Comparison of ENCODE assay signal across 26 cellular contexts in the genomic region with DNA sequence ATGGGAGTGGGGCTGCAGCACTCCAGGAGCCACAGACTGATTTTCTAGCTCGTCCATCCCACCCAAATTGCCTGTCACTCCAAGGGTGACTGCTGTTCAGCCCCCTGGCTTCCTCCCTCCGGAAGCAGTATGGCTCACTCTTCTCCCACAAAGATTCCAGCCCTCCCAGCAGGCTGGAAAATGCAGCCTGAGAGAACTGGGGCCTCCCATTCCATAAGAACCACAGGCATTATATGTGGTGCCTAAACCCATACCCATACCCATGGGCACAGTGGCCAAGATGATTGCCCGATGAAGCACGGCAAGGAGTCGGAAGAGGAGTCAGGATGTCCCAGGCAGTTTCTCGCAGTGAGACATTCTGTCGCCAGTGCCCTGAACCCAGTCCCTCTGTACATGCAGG. TPM values are rescaled to one million over a fixed set of nuclear protein-coding genes. Genes with fewer than 3 reads are reported as not detected.
DNase-seq lines count a peak whose midpoint lies in the region; FAIRE-seq and TF ChIP-seq lines count a peak whose summit lies in the region.
"Had no signal": no experiment of that assay in that cellular context is flagged by ENCODE, and none has a peak within 500 bp of the region (broad histone marks: within the 10 kb centered on the region; RNA-seq: fewer than 3 reads in every experiment).

No MANE protein-coding gene starts in this region.

- H3K27ac ChIP-seq in C4-2B (peak overlapping the region; percentile 9; the same call in 1 of the 2 replicates), RWPE1 (peak overlapping the region; percentile 54), stomach (peak overlapping the region; percentile 86 to 92 (median 90))
- H3K27ac ChIP-seq: KMS-11 had no signal

- FAIRE-seq in GM12891 (lab: Jason Lieb, UNC): no peak
- FAIRE-seq: GM19239, HTR-8/SVneo had no signal

- DNase-seq in RWPE1 (ENCODE audit: low spot score) (no peak), mesenteric fat pad (ENCODE audit: low spot score) (peak; percentile 72), stomach (no peak), GM12891 (ENCODE audit: insufficient read length, low spot score) (no peak), RPMI8226 (no peak), occipital lobe (lab: John Stamatoyannopoulos, UW) (no peak)
- no peak for DNase-seq in activated effector memory CD4-positive, alpha-beta T cell treated with Interleukin-2 at 50 U/mL for 16 hours
- DNase-seq: ACHN, C1 segment of cervical spinal cord, EL, GF-D8, GOT3, HCEC 1CT, IMR-90, NCI-H1105, NCI-H146, NCI-H2029, NCI-H2227 treated with DMSO at 0.1 percent for 48 hours, NCI-H510A, NCI-H774, Peyer's patch had no signal

- 84 to 94% (median 87%) methylated on average over 7 of the region's 7 CpGs for WGBS in stomach, 5 donors

- peaks cover 20 to 46% (median 34%) of the 10 kb centered on the region in 4 donors for H3K4me1 ChIP-seq in stomach

- H3K27me3 ChIP-seq in stomach: no peaks in the 10 kb centered on the region
- H3K27me3 ChIP-seq: Peyer's patch had no signal

- H3K9me3 ChIP-seq in stomach: no peaks in the 10 kb centered on the region
- H3K9me3 ChIP-seq: Peyer's patch had no signal

- CTCF ChIA-PET in RWPE1 (lab: Yijun Ruan, JAX): no interaction called here

- H3K36me3 ChIP-seq in stomach: peaks cover 16 to 47% (median 35%) of the 10 kb centered on the region in 4 donors

- no peak for TF ChIP-seq EP300 in stomach (IDR thresholded peaks at IDR 0.05)

- intact Hi-C loops in stomach (cut with DNase I; ENCODE audit: low total_unique reads): no loop called here

- POLR2A ChIA-PET in RWPE1 (lab: Yijun Ruan, JAX; ENCODE audit: low non-redundant PET): no interaction called here

- TF ChIP-seq CTCF in C4-2B (conservative IDR thresholded peaks at IDR 0.05) (no peak), RWPE1 (conservative IDR thresholded peaks at IDR 0.05; ENCODE audit: low read depth) (no peak), stomach (IDR thresholded peaks at IDR 0.05) (no peak)

- no peak overlapping the region for H3K4me3 ChIP-seq in stomach
- H3K4me3 ChIP-seq: Peyer's patch had no signal

- TF ChIP-seq POLR2A in stomach (IDR thresholded peaks at IDR 0.05): no peak
- TF ChIP-seq POLR2A in GM12891 (IDR thresholded peaks at IDR 0.05; ENCODE audit: low read depth, low read length): no peak

TF ChIP-seq in GM12891, 5 proteins besides CTCF, POLR2A, EP300 and RAD21:
- TF ChIP-seq POU2F2 (IDR thresholded peaks at IDR 0.05; ENCODE audit: low read depth, low read length): no peak

RNA-seq across cellular contexts. Expression of a gene that starts 6.0 kb away (rescaled TPM):
- 4.3 TPM for total RNA-seq in mesenteric fat pad
- total RNA-seq in stomach: 100 to 1,000 TPM in 2 of 5 donors, 10 to 100 TPM in 3; 59.8 to 191 (median 86.8) TPM
- 100 to 1,000 TPM in 1 of 3 donors, 10 to 100 TPM in 2; 24.1 to 202 (median 43.7) TPM for polyA plus RNA-seq in stomach
- 3.5 TPM for polyA plus RNA-seq in GM12891 (2012; ENCODE audit: low read depth, missing spikeins)
- total RNA-seq in occipital lobe: 13.6 TPM

RNA-seq across cellular contexts. Expression of a gene that starts 44.8 kb away (rescaled TPM):
- total RNA-seq in mesenteric fat pad (18.5 TPM), stomach (10 to 100 TPM in 4 of 5 donors, 1 to 10 TPM in 1; 8.2 to 73.9 (median 15.6) TPM), occipital lobe (4.4 TPM)
- polyA plus RNA-seq in stomach: 10 to 100 TPM in 2 of 3 donors, 1 to 10 TPM in 1; 9.8 to 27.1 (median 11.3) TPM
- 2.2 TPM for polyA plus RNA-seq in GM12891 (2012; ENCODE audit: low read depth, missing spikeins)

RNA-seq across cellular contexts. Expression of a gene that starts 54.4 kb away (rescaled TPM):
- total RNA-seq in mesenteric fat pad: 1.9 TPM
- total RNA-seq in stomach: 1 to 10 TPM in 2 of 5 donors, not detected in 3; 1.3 to 1.5 TPM
- polyA plus RNA-seq in stomach: under 1 TPM; 0.12 to 0.31 (median 0.20) TPM
- 0.08 TPM for polyA plus RNA-seq in GM12891 (2012; ENCODE audit: low read depth, missing spikeins)
- total RNA-seq in occipital lobe: 0.78 TPM
- total RNA-seq: IMR-90, SK-MEL-5 had no signal

Comparison
In these comparisons a context has a peak if more than half of its experiments do, and no peak if none do; other contexts are left out.
1. H3K27ac ChIP-seq: peak in every context shown above with its lines; median percentile 90 in stomach; 54 in RWPE1; 9 in C4-2B.